In genomic region chr1:227401562-227402342, GRCh38 we compare ENCODE assay signal across 17 cellular contexts.
DNase-seq lines count a peak whose midpoint lies in the region; ATAC-seq, FAIRE-seq and TF ChIP-seq lines count a peak whose summit lies in the region.
"Had no signal": no experiment of that assay in that cellular context is flagged by ENCODE, and none has a peak within 500 bp of the region (broad histone marks: within the 10 kb centered on the region; RNA-seq: fewer than 3 reads in every experiment).

No MANE protein-coding gene starts in this region.

- TF ChIP-seq CTCF in epithelial cell of esophagus (IDR thresholded peaks at IDR 0.05; ENCODE audit: insufficient read depth, low read depth, low read length, missing control alignments): no peak

- TF ChIP-seq POLR2A in GM12891 (IDR thresholded peaks at IDR 0.05; ENCODE audit: low read depth, low read length): no peak

- peak; percentile 19 for DNase-seq in NCI-H748 (lab: John Stamatoyannopoulos, UW; ENCODE audit: unreplicated experiment)
- DNase-seq in NCI-H748 treated with DMSO at 0.1 percent for 48 hours (lab: John Stamatoyannopoulos, UW): no peak
- peak; percentile 77 for DNase-seq in HT-29 (ENCODE audit: low spot score)
- peak; percentile 18 for DNase-seq in epithelial cell of esophagus (ENCODE audit: low read depth)
- no peak for DNase-seq in activated effector memory CD4-positive, alpha-beta T cell treated with Interleukin-2 at 50 U/mL for 16 hours
- DNase-seq in GM12891 (ENCODE audit: insufficient read length, low spot score): no peak
- DNase-seq: C1 segment of cervical spinal cord; CD4-positive, alpha-beta memory T cell; DMS53; GOT3; H9; HFFc6 had no signal

- no peak for ATAC-seq in GM18861 (IDR thresholded peaks at IDR 0.05; ENCODE audit: unreplicated experiment)
- ATAC-seq: GM12878, HepG2 had no signal

- H3K4me3 ChIP-seq in epithelial cell of esophagus (ENCODE audit: low read length): no peak overlapping the region
- H3K4me3 ChIP-seq: GM12878 had no signal

- FAIRE-seq in GM12891 (lab: Jason Lieb, UNC): no peak
- FAIRE-seq: A204.1, GM12878, HepG2, HTR-8/SVneo had no signal

TF ChIP-seq in GM12891, 5 proteins besides CTCF, POLR2A, EP300 and RAD21:
- TF ChIP-seq SPI1 (IDR thresholded peaks at IDR 0.05; ENCODE audit: low read depth, low read length): no peak
- TF ChIP-seq POU2F2 (IDR thresholded peaks at IDR 0.05; ENCODE audit: low read depth, low read length): no peak
- no peak for TF ChIP-seq TAF1 (IDR thresholded peaks at IDR 0.05; ENCODE audit: low read depth, low read length)
- no peak for TF ChIP-seq POLR2AphosphoS5 (IDR thresholded peaks at IDR 0.05; ENCODE audit: low read depth, low read length)
- no peak for TF ChIP-seq PAX5 (IDR thresholded peaks at IDR 0.05; ENCODE audit: insufficient read depth, low read length, severe bottlenecking)

Comparison
In these comparisons a context has a peak if more than half of its experiments do, and no peak if none do; other contexts are left out.
1. DNase-seq: peak in NCI-H748 (single experiment), HT-29 (single experiment) and epithelial cell of esophagus (single experiment); none in NCI-H748 treated with DMSO at 0.1 percent for 48 hours (single experiment), activated effector memory CD4-positive, alpha-beta T cell treated with Interleukin-2 at 50 U/mL for 16 hours (single experiment) and GM12891 (single experiment).